15 cellular contexts compared by ENCODE assay signal in genomic region chr5:95281211-95281610, GRCh38. TPM values are rescaled to one million over a fixed set of nuclear protein-coding genes. Genes with fewer than 3 reads are reported as not detected.
DNase-seq lines count a peak whose midpoint lies in the region; ATAC-seq and TF ChIP-seq lines count a peak whose summit lies in the region.
"Had no signal": no experiment of that assay in that cellular context is flagged by ENCODE, and none has a peak within 500 bp of the region (broad histone marks: within the 10 kb centered on the region; RNA-seq: fewer than 3 reads in every experiment).

No MANE protein-coding gene starts in this region.

- DNase-seq in A172 (ENCODE audit: low spot score) (peak; percentile 73), H7 (peak; percentile 79), SK-N-SH (no peak), iPS DF 4.7 (ENCODE audit: extremely low read depth, low spot score) (peak; percentile 88), amniotic stem cell (lab: John Stamatoyannopoulos, UW) (no peak), WERI-Rb-1 (no peak)
- DNase-seq in stimulated activated CD8-positive, alpha-beta memory T cell treated with anti-CD3 and anti-CD28 coated beads, Interleukin-4, amount 100 ng/mL, for 48 hours, result no peak
- DNase-seq: activated CD4-positive, alpha-beta T cell treated with anti-CD3 and anti-CD28 coated beads, Interleukin-2, amount 50 U/mL, for 4 hours; activated gamma-delta T cell treated with Interleukin-2 at 50 U/mL for 16 hours; left cardiac atrium; natural killer cell; transverse colon had no signal

- peaks cover 6% of the 10 kb centered on the region in 2 experiments; a peak in 2 of 4 replicates for H3K4me1 ChIP-seq in SK-N-SH (ENCODE audit: control insufficient read depth in 1 of 2, insufficient read depth in 2 of 2, low read depth in 1 of 2, low read length in 1 of 2)

- TF ChIP-seq EP300 in SK-N-SH (IDR thresholded peaks at IDR 0.05; ENCODE audit: borderline replicate concordance in 1 of 2, low read depth in 1 of 2, low read length in 1 of 2), result no peak

- no peak for ATAC-seq in GM21576 (IDR thresholded peaks at IDR 0.05; ENCODE audit: unreplicated experiment)
- ATAC-seq: left cardiac atrium, natural killer cell had no signal

- POLR2A ChIA-PET in SK-N-SH (lab: Yijun Ruan, JAX), result no interaction called here

- H3K9me3 ChIP-seq in SK-N-SH (no peaks in the 10 kb centered on the region), WERI-Rb-1 (ENCODE audit: severe bottlenecking) (no peaks in the 10 kb centered on the region)
- H3K9me3 ChIP-seq: transverse colon had no signal

- H3K36me3 ChIP-seq in H7 (replicated peaks; ENCODE audit: control insufficient read depth, insufficient read depth, low read length) (no peaks in the 10 kb centered on the region), SK-N-SH (replicated peaks in 1 of 2; ENCODE audit: control insufficient read depth in 1 of 2, insufficient read depth in 2 of 2, low read length in 1 of 2) (no peaks in the 10 kb centered on the region), WERI-Rb-1 (no peaks in the 10 kb centered on the region)
- H3K36me3 ChIP-seq: transverse colon had no signal

- H3K4me3 ChIP-seq in H7 (ENCODE audit: insufficient read depth, low read depth, low read length), result no peak overlapping the region
- H3K4me3 ChIP-seq in SK-N-SH (ENCODE audit: low read depth in 2 of 2, low read length in 1 of 2), result no peak overlapping the region
- no peak overlapping the region for H3K4me3 ChIP-seq in WERI-Rb-1 (ENCODE audit: low read depth, low read length)
- H3K4me3 ChIP-seq: skin epidermis, transverse colon had no signal

- H3K27me3 ChIP-seq in H7 (ENCODE audit: control insufficient read depth, insufficient read depth, low read length) (peaks cover 30% of the 10 kb centered on the region), SK-N-SH (ENCODE audit: insufficient read depth) (peaks cover 43% of the 10 kb centered on the region), WERI-Rb-1 (ENCODE audit: insufficient read depth, low read depth, severe bottlenecking) (no peaks in the 10 kb centered on the region)

- no peak for TF ChIP-seq RAD21 in SK-N-SH (IDR thresholded peaks at IDR 0.05; ENCODE audit: low read length)

- TF ChIP-seq CTCF in SK-N-SH (IDR thresholded peaks at IDR 0.05) (no peak), WERI-Rb-1 (IDR thresholded peaks at IDR 0.05; ENCODE audit: low read depth, low read length) (no peak)

- H3K4me2 ChIP-seq in SK-N-SH, result no peak overlapping the region

- no peak overlapping the region for H3K9ac ChIP-seq in SK-N-SH

- H3K27ac ChIP-seq in SK-N-SH (ENCODE audit: low read depth in 2 of 2, low read length in 1 of 2), result no peak overlapping the region
- no peak overlapping the region for H3K27ac ChIP-seq in WERI-Rb-1
- H3K27ac ChIP-seq: skin epidermis, transverse colon had no signal

- no peaks in the 10 kb centered on the region for H3K79me2 ChIP-seq in SK-N-SH (ENCODE audit: insufficient read depth)

- H2AFZ ChIP-seq in SK-N-SH (ENCODE audit: low read depth), result no peak overlapping the region

- WGBS in SK-N-SH (ENCODE audit: low lambda C conversion rate), result 0% methylated on average over 2 of the region's 2 CpGs

- H3K9me2 ChIP-seq in SK-N-SH, result no peaks in the 10 kb centered on the region

- H4K20me1 ChIP-seq in SK-N-SH (ENCODE audit: insufficient read depth), result no peaks in the 10 kb centered on the region

- H3F3A ChIP-seq in SK-N-SH (replicated peaks; ENCODE audit: insufficient read depth), result no peaks in the 10 kb centered on the region

- CTCF ChIA-PET in SK-N-SH (lab: Yijun Ruan, JAX), result interaction anchor here (1.8 kb wide), 1 partner anchor 18 kb away, joined by 7 read pairs; no protein-coding TSS in a partner anchor

TF ChIP-seq in SK-N-SH, 30 proteins besides CTCF, POLR2A, EP300 and RAD21:
- TF ChIP-seq ZBTB33 (IDR thresholded peaks at IDR 0.05; ENCODE audit: borderline replicate concordance, low read depth) (no peak), FOSL2 (IDR thresholded peaks at IDR 0.05; ENCODE audit: borderline replicate concordance, low read depth) (0 out of 2 replicates have a peak, but pooled peaks have one; percentile 8)

RNA-seq across cellular contexts. Expression of gene MCTP1, which starts 3.7 kb away (rescaled TPM):
- 14.2 and 15.7 TPM in 2 replicates for total RNA-seq in A172 (2014; rRNA removed; shearing (Covaris generic))
- total RNA-seq in H7 (2014; rRNA removed; shearing (Covaris generic)), result 0.41 and 1.0 TPM in 2 replicates
- 0.53 and 0.62 TPM in 2 replicates for polyA plus RNA-seq in SK-N-SH (2012; rRNA removed)
- 0.87 and 1.2 TPM in 2 replicates for polyA plus RNA-seq in SK-N-SH (2012; cell fraction: cytosol; rRNA removed)
- polyA plus RNA-seq in SK-N-SH (2012; cell fraction: nucleus; rRNA removed), result 0.74 and 1.4 TPM in 2 replicates
- total RNA-seq: OCI-LY7 had no signal

Comparison
In these comparisons a context has a peak if more than half of its experiments do, and no peak if none do; other contexts are left out.
1. DNase-seq: peak in A172 (single experiment), H7 (single experiment) and iPS DF 4.7 (single experiment); none in SK-N-SH (single experiment), amniotic stem cell (single experiment), WERI-Rb-1 (single experiment) and stimulated activated CD8-positive, alpha-beta memory T cell treated with anti-CD3 and anti-CD28 coated beads, Interleukin-4, amount 100 ng/mL, for 48 hours (single experiment).